8 cellular contexts compared by ENCODE assay signal in the genomic region with DNA sequence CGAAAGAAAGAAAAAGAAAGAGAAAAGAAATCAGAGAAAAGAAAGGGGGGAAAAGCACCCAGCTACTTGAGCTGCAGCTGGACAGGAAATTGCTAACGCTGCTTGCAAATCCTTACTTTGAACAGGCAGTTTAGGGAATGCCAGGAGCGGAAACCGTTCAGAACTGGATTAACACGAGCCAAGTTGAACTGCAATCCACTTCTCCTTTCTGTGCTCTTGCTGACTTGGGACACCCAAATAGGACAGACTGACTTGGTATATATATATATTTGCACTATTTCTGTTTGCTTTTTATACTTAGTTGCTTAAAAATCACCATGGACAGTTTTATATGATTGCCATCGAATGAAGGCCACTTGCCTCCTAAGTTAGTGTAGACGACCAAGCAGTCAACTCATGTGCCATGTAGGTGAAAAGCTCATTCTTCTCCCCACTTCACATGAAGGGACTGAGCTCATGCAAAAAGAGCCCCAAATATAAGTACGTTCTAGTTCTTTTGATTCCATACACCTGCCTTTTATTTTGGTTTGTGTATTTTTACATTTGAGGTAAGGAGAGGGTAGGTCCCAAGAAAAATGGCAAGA. TPM values are rescaled to one million over a fixed set of nuclear protein-coding genes. Genes with fewer than 3 reads are reported as not detected.
A peak's percentile ranks its signal among the peaks of the same experiment; 100 is the strongest.
DNase-seq lines count a peak whose midpoint lies in the region; ATAC-seq and TF ChIP-seq lines count a peak whose summit lies in the region.

No MANE protein-coding gene starts in this region.

- H3K36me3 ChIP-seq in CD8-positive, alpha-beta memory T cell (ENCODE audit: insufficient read depth, low read length), result no peaks in the 10 kb centered on the region
- H3K36me3 ChIP-seq in body of pancreas (replicated peaks in 1 of 2; ENCODE audit: insufficient read depth in 1 of 2, low read depth in 2 of 2), result no peaks in the 10 kb centered on the region

- TF ChIP-seq POLR2A in body of pancreas (IDR thresholded peaks at IDR 0.05), result no peak

- POLR2A ChIA-PET in CD8-positive, alpha-beta memory T cell (lab: Charles Lee), result interaction anchor here (0.8 kb wide), 1 partner anchor 14 kb away, joined by 13 read pairs; no protein-coding TSS in a partner anchor

- ATAC-seq in GM21786 (IDR thresholded peaks at IDR 0.05; ENCODE audit: unreplicated experiment) (peak; percentile 2), body of pancreas (no peak), GM18858 (IDR thresholded peaks at IDR 0.05; ENCODE audit: unreplicated experiment) (no peak)

- no peak overlapping the region for H3K4me3 ChIP-seq in CD8-positive, alpha-beta memory T cell (ENCODE audit: low read length)
- H3K4me3 ChIP-seq in body of pancreas, result no peak overlapping the region

- peaks cover 35% of the 10 kb centered on the region for H3K4me1 ChIP-seq in CD8-positive, alpha-beta memory T cell (ENCODE audit: insufficient read depth, low read length)
- peaks cover 65% of the 10 kb centered on the region for H3K4me1 ChIP-seq in body of pancreas

- no peak for TF ChIP-seq CTCF in body of pancreas (IDR thresholded peaks at IDR 0.05)

- H3K4me1 Mint-ChIP-seq in CD8-positive, alpha-beta memory T cell, result peaks cover 46 to 64% (median 63%) of the 10 kb centered on the region in 3 donors

- H3K27ac Mint-ChIP-seq in CD8-positive, alpha-beta memory T cell, result peak overlapping the region; percentile 11 to 86 (median 70)

- H3K27ac ChIP-seq in CD8-positive, alpha-beta memory T cell (ENCODE audit: low read depth, low read length), result no peak overlapping the region
- peak overlapping the region in 3 of 4 donors; percentile 48 to 72 (median 55) for H3K27ac ChIP-seq in body of pancreas

- H3K9me3 Mint-ChIP-seq in CD8-positive, alpha-beta memory T cell, result no peaks in the 10 kb centered on the region

- CTCF ChIA-PET in CD8-positive, alpha-beta memory T cell (lab: Charles Lee), result interaction anchor here (1.1 to 1.2 kb wide), 2 partner anchors 124 to 328 kb away, joined by 3 read pairs; no protein-coding TSS in a partner anchor

- no peaks in the 10 kb centered on the region for H3K9me3 ChIP-seq in CD8-positive, alpha-beta memory T cell (ENCODE audit: low read length)
- no peaks in the 10 kb centered on the region for H3K9me3 ChIP-seq in body of pancreas

- no peaks in the 10 kb centered on the region for H3K27me3 Mint-ChIP-seq in CD8-positive, alpha-beta memory T cell

- peak overlapping the region; percentile 80 to 92 (median 86) for H3K4me3 Mint-ChIP-seq in CD8-positive, alpha-beta memory T cell

- no peak for DNase-seq in CD8-positive, alpha-beta memory T cell
- DNase-seq in NCI-H345 (lab: John Stamatoyannopoulos, UW) (peak; percentile 34), body of pancreas (peak in 3 of 4 donors; percentile 29 to 42 (median 29)), lung microvascular endothelial cell (ENCODE audit: low read depth in 2 of 2) (peak; percentile 94 to 99), superior temporal gyrus (ENCODE audit: extremely low spot score) (no peak), OCI-M2 (lab: John Stamatoyannopoulos, UW; ENCODE audit: unreplicated experiment) (no peak)

- peaks cover 0 to 2% (median 0%) of the 10 kb centered on the region in 3 donors for H3K36me3 Mint-ChIP-seq in CD8-positive, alpha-beta memory T cell

- H3K27me3 ChIP-seq in CD8-positive, alpha-beta memory T cell (ENCODE audit: insufficient read depth, low read length, poor library complexity, severe bottlenecking), result no peaks in the 10 kb centered on the region
- H3K27me3 ChIP-seq in body of pancreas, result no peaks in the 10 kb centered on the region

- WGBS in body of pancreas, 2 donors, result 54 to 68% methylated on average over 8 of the region's 8 CpGs

- intact Hi-C loops in body of pancreas (cut with DNase I), result no loop called here

RNA-seq across cellular contexts. Expression of a gene that starts 5.5 kb away (rescaled TPM):
- total RNA-seq in CD8-positive, alpha-beta memory T cell, result 10 to 100 TPM; 23.4 to 24.8 TPM
- polyA plus RNA-seq in CD8-positive, alpha-beta memory T cell, result 3.8 TPM
- total RNA-seq in body of pancreas (10 to 100 TPM; 21.3 to 49.8 TPM), lung microvascular endothelial cell (237 and 293 TPM in 2 replicates)

Comparison
In these comparisons a context has a peak if more than half of its experiments do, and no peak if none do; other contexts are left out.
1. DNase-seq: peak in NCI-H345 (single experiment), body of pancreas (3 of 4) and lung microvascular endothelial cell (2 of 2); none in CD8-positive, alpha-beta memory T cell (0 of 5), superior temporal gyrus (single experiment) and OCI-M2 (single experiment).